In the genomic region with DNA sequence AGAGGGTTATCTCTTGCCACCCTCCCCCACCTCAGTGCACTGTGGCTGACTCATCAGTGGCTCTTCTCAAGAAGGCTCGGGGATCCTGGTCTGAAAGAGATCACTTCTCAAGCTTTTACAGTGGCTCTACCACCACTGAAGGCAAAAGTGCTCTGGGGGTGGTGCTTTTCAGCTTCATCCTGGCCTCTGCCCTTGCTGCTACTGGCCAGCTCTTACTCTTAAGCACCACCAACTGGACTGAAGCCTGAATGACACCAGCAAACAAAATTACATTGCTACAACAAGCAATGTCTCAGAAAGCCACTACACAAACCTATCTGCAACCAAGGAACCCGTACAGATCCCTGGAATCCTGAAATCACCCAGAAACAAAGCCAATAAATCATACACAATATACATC, we compare ENCODE assay signal across 15 cellular contexts.
A peak's percentile ranks its signal among the peaks of the same experiment; 100 is the strongest.
DNase-seq lines count a peak whose midpoint lies in the region; ATAC-seq and TF ChIP-seq lines count a peak whose summit lies in the region.
"Had no signal": no experiment of that assay in that cellular context is flagged by ENCODE, and none has a peak within 500 bp of the region (broad histone marks: within the 10 kb centered on the region; RNA-seq: fewer than 3 reads in every experiment).

No MANE protein-coding gene starts in this region.

- WGBS in mesendoderm (ENCODE audit: extremely low coverage, insufficient coverage, low lambda C conversion rate), result no CpG with 5 or more reads among the region's 2 CpGs

- no peak overlapping the region for H3K4me3 Mint-ChIP-seq in naive thymus-derived CD4-positive, alpha-beta T cell

- H3K36me3 Mint-ChIP-seq in naive thymus-derived CD4-positive, alpha-beta T cell, result no peaks in the 10 kb centered on the region

- no peaks in the 10 kb centered on the region for H3K4me1 Mint-ChIP-seq in naive thymus-derived CD4-positive, alpha-beta T cell

- H3K56ac ChIP-seq in mesendoderm (ENCODE audit: low read length), result no peak overlapping the region

- no peaks in the 10 kb centered on the region for H3K79me1 ChIP-seq in mesendoderm (ENCODE audit: low read length)

- TF ChIP-seq CTCF in GM12865 (IDR thresholded peaks at IDR 0.05; ENCODE audit: insufficient read depth, low read depth, low read length, missing control alignments) (peak; percentile 1), MM.1S (IDR thresholded peaks at IDR 0.05; ENCODE audit: low read length) (peak; percentile 32), astrocyte of the cerebellum (IDR thresholded peaks at IDR 0.05; ENCODE audit: low read depth, low read length, missing control alignments) (peak; percentile 1)

- POLR2A ChIA-PET in naive thymus-derived CD4-positive, alpha-beta T cell (lab: Charles Lee), result no interaction called here

- peak overlapping the region in 1 of 9 donors; percentile 46 for H3K27ac Mint-ChIP-seq in naive thymus-derived CD4-positive, alpha-beta T cell

- no peaks in the 10 kb centered on the region for H3K36me3 ChIP-seq in MM.1S (replicated peaks; ENCODE audit: insufficient read depth, low read length)
- H3K36me3 ChIP-seq in mesendoderm (ENCODE audit: control insufficient read depth, insufficient read depth, low read length), result no peaks in the 10 kb centered on the region
- H3K36me3 ChIP-seq in naive thymus-derived CD4-positive, alpha-beta T cell (ENCODE audit: control insufficient read depth in 2 of 3, insufficient read depth in 3 of 3, low read length in 3 of 3), result no peaks in the 10 kb centered on the region
- H3K36me3 ChIP-seq: BLaER1 treated with 17β-estradiol and CSF1 and Interleukin-3, amounts not matched to agents 10 nM and 100 nM; breast epithelium; left ventricle myocardium inferior had no signal

- H3K9me2 ChIP-seq in MM.1S (replicated peaks; ENCODE audit: insufficient read depth, low read length), result no peaks in the 10 kb centered on the region

- H2BK120ac ChIP-seq in mesendoderm (ENCODE audit: low read depth, low read length), result no peak overlapping the region

- CTCF ChIA-PET in naive thymus-derived CD4-positive, alpha-beta T cell (lab: Charles Lee), result no interaction called here

- no peaks in the 10 kb centered on the region for H3K27me3 ChIP-seq in MM.1S (replicated peaks; ENCODE audit: insufficient read depth, low read length)
- H3K27me3 ChIP-seq in mesendoderm (ENCODE audit: insufficient read depth, low read length, poor library complexity), result no peaks in the 10 kb centered on the region
- no peaks in the 10 kb centered on the region for H3K27me3 ChIP-seq in naive thymus-derived CD4-positive, alpha-beta T cell (ENCODE audit: control insufficient read depth in 2 of 2, insufficient read depth in 2 of 2, low read length in 2 of 2)
- H3K27me3 ChIP-seq: BLaER1 treated with 17β-estradiol and CSF1 and Interleukin-3, amounts not matched to agents 10 nM and 100 nM; breast epithelium had no signal

- no peak overlapping the region for H2AFZ ChIP-seq in MM.1S (ENCODE audit: low read length)

- H2AK5ac ChIP-seq in mesendoderm (ENCODE audit: low read length), result no peak overlapping the region

- H3K9ac ChIP-seq in MM.1S (ENCODE audit: low read length) (no peak overlapping the region), mesendoderm (ENCODE audit: low read length) (no peak overlapping the region)
- H3K9ac ChIP-seq: BLaER1 treated with 17β-estradiol and CSF1 and Interleukin-3, amounts not matched to agents 10 nM and 100 nM had no signal

- H3F3A ChIP-seq in MM.1S (ENCODE audit: insufficient read depth, low read length), result no peaks in the 10 kb centered on the region

- ATAC-seq in GM19328 (IDR thresholded peaks at IDR 0.05; ENCODE audit: unreplicated experiment) (no peak), left lobe of liver (no peak)
- no peak for ATAC-seq in naive thymus-derived CD4-positive, alpha-beta T cell

- no peaks in the 10 kb centered on the region for H3K9me3 ChIP-seq in MM.1S (replicated peaks; ENCODE audit: insufficient read depth, low read length)
- peaks cover 0 to 6% (median 0%) of the 10 kb centered on the region in 3 experiments for H3K9me3 ChIP-seq in naive thymus-derived CD4-positive, alpha-beta T cell (ENCODE audit: control insufficient read depth in 2 of 3, low read length in 3 of 3)
- H3K9me3 ChIP-seq: BLaER1 treated with 17β-estradiol and CSF1 and Interleukin-3, amounts not matched to agents 10 nM and 100 nM; breast epithelium; left ventricle myocardium inferior had no signal

- H2BK5ac ChIP-seq in mesendoderm (ENCODE audit: low read length), result no peak overlapping the region

- H3K79me2 ChIP-seq in MM.1S (ENCODE audit: low read length), result no peaks in the 10 kb centered on the region
- no peaks in the 10 kb centered on the region for H3K79me2 ChIP-seq in mesendoderm (ENCODE audit: control insufficient read depth, insufficient read depth, low read length)

- 0 out of 2 replicates have a peak, but pooled peaks cover 4% of the 10 kb centered on the region for H3K4me1 ChIP-seq in MM.1S (ENCODE audit: low read length)
- no peaks in the 10 kb centered on the region for H3K4me1 ChIP-seq in mesendoderm (ENCODE audit: control insufficient read depth, low read depth, low read length)
- H3K4me1 ChIP-seq in naive thymus-derived CD4-positive, alpha-beta T cell (ENCODE audit: control insufficient read depth in 2 of 2, insufficient read depth in 2 of 2, low read length in 2 of 2), result no peaks in the 10 kb centered on the region
- H3K4me1 ChIP-seq: BLaER1 treated with 17β-estradiol and CSF1 and Interleukin-3, amounts not matched to agents 10 nM and 100 nM; breast epithelium; left ventricle myocardium inferior had no signal

- no peak overlapping the region for H4K8ac ChIP-seq in mesendoderm (ENCODE audit: low read depth, low read length)

- peak; percentile 5 for DNase-seq in GM12865 (ENCODE audit: low read depth)
- peak; percentile 30 for DNase-seq in MM.1S
- DNase-seq in astrocyte of the cerebellum (ENCODE audit: low read depth), result no peak
- peak; percentile 79 for DNase-seq in mesendoderm
- DNase-seq in activated gamma-delta T cell treated with Interleukin-2 at 50 U/mL for 16 hours, result no peak
- no peak for DNase-seq in left lobe of liver (ENCODE audit: low spot score)
- no peak for DNase-seq in naive thymus-derived CD4-positive, alpha-beta T cell
- DNase-seq: activated gamma-delta T cell, HCEC 1CT, left ventricle myocardium inferior, NCI-H446, T1000 had no signal

- H3K4me3 ChIP-seq in GM12865 (ENCODE audit: low read depth, low read length), result no peak overlapping the region
- no peak overlapping the region for H3K4me3 ChIP-seq in MM.1S (ENCODE audit: low read length)
- H3K4me3 ChIP-seq in astrocyte of the cerebellum (ENCODE audit: low read depth, low read length), result no peak overlapping the region
- no peak overlapping the region for H3K4me3 ChIP-seq in mesendoderm (ENCODE audit: low read length)
- H3K4me3 ChIP-seq in naive thymus-derived CD4-positive, alpha-beta T cell (ENCODE audit: low read length), result no peak overlapping the region
- H3K4me3 ChIP-seq: BLaER1 treated with 17β-estradiol and CSF1 and Interleukin-3, amounts not matched to agents 10 nM and 100 nM; breast epithelium; left ventricle myocardium inferior had no signal

- no peak overlapping the region for H3K18ac ChIP-seq in mesendoderm (ENCODE audit: low read length)

- in situ Hi-C loops in astrocyte of the cerebellum (cut with HindIII; ENCODE audit: low sequenced_read_pairs), result no loop called here

- no peak overlapping the region for H4K5ac ChIP-seq in mesendoderm (ENCODE audit: low read length)

- no peaks in the 10 kb centered on the region for H4K20me1 ChIP-seq in MM.1S (ENCODE audit: insufficient read depth, low read length)
- H4K20me1 ChIP-seq: BLaER1 treated with 17β-estradiol and CSF1 and Interleukin-3, amounts not matched to agents 10 nM and 100 nM had no signal

- H3K4ac ChIP-seq in mesendoderm (ENCODE audit: low read depth, low read length), result no peak overlapping the region

- no peak overlapping the region for H3K4me2 ChIP-seq in MM.1S (ENCODE audit: low read depth, low read length)
- no peak overlapping the region for H3K4me2 ChIP-seq in mesendoderm (ENCODE audit: low read length)
- H3K4me2 ChIP-seq: BLaER1 treated with 17β-estradiol and CSF1 and Interleukin-3, amounts not matched to agents 10 nM and 100 nM had no signal

- intact Hi-C loops in naive thymus-derived CD4-positive, alpha-beta T cell (cut with micrococcal nuclease), result no loop called here

- H3K23ac ChIP-seq in mesendoderm (ENCODE audit: low read length), result no peak overlapping the region

- peaks cover 0 to 23% (median 3%) of the 10 kb centered on the region in 11 donors for H3K9me3 Mint-ChIP-seq in naive thymus-derived CD4-positive, alpha-beta T cell

- no peak overlapping the region for H2BK15ac ChIP-seq in mesendoderm (replicated peaks; ENCODE audit: low read depth)

- H3K27ac ChIP-seq in MM.1S (ENCODE audit: low read length) (no peak overlapping the region), mesendoderm (ENCODE audit: low read depth, low read length) (no peak overlapping the region)
- H3K27ac ChIP-seq in naive thymus-derived CD4-positive, alpha-beta T cell (ENCODE audit: low read depth, low read length), result no peak overlapping the region
- H3K27ac ChIP-seq: BLaER1 treated with 17β-estradiol and CSF1 and Interleukin-3, amounts not matched to agents 10 nM and 100 nM; breast epithelium; left ventricle myocardium inferior had no signal

- no peaks in the 10 kb centered on the region for H3K27me3 Mint-ChIP-seq in naive thymus-derived CD4-positive, alpha-beta T cell

Comparison
In these comparisons a context has a peak if more than half of its experiments do, and no peak if none do; other contexts are left out.
1. DNase-seq: peak in GM12865 (single experiment), MM.1S (single experiment) and mesendoderm (single experiment); none in astrocyte of the cerebellum (single experiment), activated gamma-delta T cell treated with Interleukin-2 at 50 U/mL for 16 hours (single experiment), left lobe of liver (single experiment) and naive thymus-derived CD4-positive, alpha-beta T cell (0 of 9).
2. Peak in every context shown above with its lines, with median percentiles within 50 percentile points of each other: CTCF ChIP-seq.